8 cellular contexts compared by ENCODE assay signal in the genomic region with DNA sequence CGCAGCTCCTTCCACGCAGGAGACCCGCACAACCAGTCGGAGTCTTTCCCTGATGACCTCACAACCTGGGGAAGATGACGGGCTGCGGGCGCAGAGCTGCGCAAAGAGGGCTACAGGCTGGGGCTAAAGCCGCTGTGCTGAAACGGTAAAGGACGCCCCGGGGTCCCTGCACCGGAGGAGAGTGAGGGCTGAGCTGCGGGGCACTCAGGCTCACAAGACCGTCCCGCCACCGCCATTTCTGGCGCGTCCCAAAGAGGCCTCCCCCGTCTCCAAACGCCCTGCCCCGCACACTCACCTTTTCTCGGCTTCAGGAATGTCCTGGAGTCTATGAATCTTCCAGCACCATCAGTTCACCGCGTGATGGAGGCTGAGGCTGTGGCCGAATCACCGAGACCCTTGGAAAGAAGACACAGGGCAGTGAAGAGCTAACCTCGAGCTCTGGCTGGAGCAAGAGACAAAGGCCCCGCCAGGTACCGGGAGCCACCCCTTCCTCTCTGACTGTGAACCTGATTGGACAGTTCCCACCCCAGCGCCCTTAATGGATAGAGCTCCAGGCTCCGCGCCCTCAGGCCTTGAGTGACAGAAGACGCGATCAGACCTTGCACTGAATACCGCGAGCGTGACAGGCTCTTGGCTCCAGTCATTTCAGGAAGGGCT. TPM values are rescaled to one million over a fixed set of nuclear protein-coding genes. Genes with fewer than 3 reads are reported as not detected.
A peak's percentile ranks its signal among the peaks of the same experiment; 100 is the strongest.
DNase-seq lines count a peak whose midpoint lies in the region; ATAC-seq and TF ChIP-seq lines count a peak whose summit lies in the region.

No MANE protein-coding gene starts in this region.

- H3F3A ChIP-seq in GM23338 (replicated peaks; ENCODE audit: low read depth) = no peaks in the 10 kb centered on the region

- peak overlapping the region; percentile 88 for H2AFZ ChIP-seq in GM23338

- H3K27me3 ChIP-seq in GM23338 (ENCODE audit: insufficient read depth) = no peaks in the 10 kb centered on the region

- H3K36me3 Mint-ChIP-seq in GM23338 (ENCODE audit: low read depth) (peaks cover 44% of the 10 kb centered on the region), T-cell (peaks cover 3% of the 10 kb centered on the region)
- H3K36me3 Mint-ChIP-seq in naive thymus-derived CD8-positive, alpha-beta T cell = peaks cover 10 to 17% (median 16%) of the 10 kb centered on the region in 3 donors

- H4K20me1 ChIP-seq in GM23338 (replicated peaks; ENCODE audit: insufficient read depth) = 0 out of 2 replicates have a peak, but pooled peaks cover 9% of the 10 kb centered on the region

- peaks cover 8% of the 10 kb centered on the region for H3K27me3 Mint-ChIP-seq in GM23338 (ENCODE audit: insufficient read depth, low read depth, poor library complexity)
- H3K27me3 Mint-ChIP-seq in T-cell = peaks cover 4 to 10% of the 10 kb centered on the region in 2 donors
- peaks cover 2 to 15% (median 8%) of the 10 kb centered on the region in 5 donors for H3K27me3 Mint-ChIP-seq in naive thymus-derived CD8-positive, alpha-beta T cell

- peaks cover 51% of the 10 kb centered on the region for H3K79me2 ChIP-seq in GM23338 (replicated peaks; ENCODE audit: insufficient read depth)

- 0 out of 2 replicates have a peak, but pooled peaks cover under 1% of the 10 kb centered on the region for H3K36me3 ChIP-seq in GM23338 (ENCODE audit: insufficient read depth)

- no peaks in the 10 kb centered on the region; the same call in 1 of the 2 replicates for H3K4me1 ChIP-seq in GM23338 (ENCODE audit: insufficient read depth)

- H3K4me3 ChIP-seq in GM23338 = peak overlapping the region; percentile 89

- CTCF ChIA-PET in T-cell (lab: Charles Lee) = interaction anchor here in 1 of 2 donors (0.6 kb wide), 1 partner anchor 165 kb away, joined by 4 read pairs; no protein-coding TSS in a partner anchor

- no peak for TF ChIP-seq CTCF in 22Rv1 (IDR thresholded peaks at IDR 0.05)
- TF ChIP-seq CTCF in GM23338 (conservative IDR thresholded peaks at IDR 0.05; ENCODE audit: low read depth in 2 of 2) = no peak

- H3K4me2 ChIP-seq in GM23338 = peak overlapping the region; percentile 83

- peaks cover 43% of the 10 kb centered on the region for H3K9me3 Mint-ChIP-seq in GM23338
- H3K9me3 Mint-ChIP-seq in T-cell = peaks cover 4 to 12% (median 9%) of the 10 kb centered on the region in 3 donors
- H3K9me3 Mint-ChIP-seq in naive thymus-derived CD8-positive, alpha-beta T cell = peaks cover 0 to 43% (median 14%) of the 10 kb centered on the region in 9 donors

- POLR2A ChIA-PET in T-cell (lab: Charles Lee) = interaction anchor here (0.6 kb wide), 2 partner anchors 97 to 1780 kb away, joined by 3 to 4 read pairs; no protein-coding TSS in a partner anchor
- POLR2A ChIA-PET in naive thymus-derived CD8-positive, alpha-beta T cell (lab: Charles Lee) = no interaction called here

- ATAC-seq in GM23338 (peak; percentile 98), T-cell (replicated peaks in 1 of 4) (peak; percentile 71 to 96 (median 82))
- ATAC-seq in naive thymus-derived CD8-positive, alpha-beta T cell = peak; percentile 78 to 96

- DNase-seq in GM23338 (ENCODE audit: low spot score) (peak; percentile 98), T-cell (peak in 21 of 34 experiments; percentile 6 to 53 (median 29)), ecto neural progenitor cell (ENCODE audit: low spot score) (peak; percentile 86), SW480 (ENCODE audit: low spot score) (no peak), SIG-M5 treated with dmso at 0.1 percent for 504 hours (lab: John Stamatoyannopoulos, UW; ENCODE audit: unreplicated experiment) (no peak), DMS153 treated with DMSO at 0.1 percent for 48 hours (lab: John Stamatoyannopoulos, UW; ENCODE audit: unreplicated experiment) (no peak)
- peak in 5 of 10 donors; percentile 16 to 32 (median 27) for DNase-seq in naive thymus-derived CD8-positive, alpha-beta T cell

- H3K27ac ChIP-seq in 22Rv1 = peak overlapping the region; percentile 40
- peak overlapping the region; percentile 82 for H3K27ac ChIP-seq in GM23338 (ENCODE audit: low read depth)

- H3K27ac Mint-ChIP-seq in GM23338 (peak overlapping the region; percentile 99), T-cell (no peak overlapping the region)
- peak overlapping the region in 5 of 10 donors; percentile 15 to 84 (median 71) for H3K27ac Mint-ChIP-seq in naive thymus-derived CD8-positive, alpha-beta T cell

- H3K4me3 Mint-ChIP-seq in GM23338 = peak overlapping the region; percentile 99
- H3K4me3 Mint-ChIP-seq in T-cell = peak overlapping the region; percentile 68 to 83 (median 81)
- peak overlapping the region; percentile 56 to 88 (median 85) for H3K4me3 Mint-ChIP-seq in naive thymus-derived CD8-positive, alpha-beta T cell

- H3K4me1 Mint-ChIP-seq in GM23338 (no peaks in the 10 kb centered on the region), T-cell (peaks cover 0 to 6% (median 2%) of the 10 kb centered on the region in 3 donors)
- H3K4me1 Mint-ChIP-seq in naive thymus-derived CD8-positive, alpha-beta T cell = peaks cover 5 to 7% (median 6%) of the 10 kb centered on the region in 4 donors

- no peaks in the 10 kb centered on the region for H3K9me2 ChIP-seq in GM23338 (ENCODE audit: insufficient read depth)

TF ChIP-seq in GM23338, 12 proteins besides CTCF, POLR2A, EP300 and RAD21:
- TF ChIP-seq ZNF331 (CRISPR knock-in tag; IDR thresholded peaks at IDR 0.05; ENCODE audit: low read depth) (no peak), POLR2AphosphoS5 (IDR thresholded peaks at IDR 0.05; ENCODE audit: low read depth) (peak; percentile 96), EZH2 (IDR thresholded peaks at IDR 0.05; ENCODE audit: low read depth, unreplicated experiment) (no peak), CREB1 (CRISPR knock-in tag; IDR thresholded peaks at IDR 0.05; ENCODE audit: low read depth) (0 out of 2 replicates have a peak, but pooled peaks have one; percentile 21)

RNA-seq across cellular contexts. Expression of a gene that starts 41.8 kb away (rescaled TPM):
- 18.9 and 21.2 TPM in 2 replicates for total RNA-seq in GM23338 (2014; rRNA removed; shearing (Covaris generic))
- polyA plus RNA-seq in GM23338 (2016; fragmentation: Nextera tagmentation; extraction: Ambion mirVana) = 12.6 and 13.4 TPM in 2 replicates
- 10 to 100 TPM; 14.6 to 26.8 (median 24.3) TPM for total RNA-seq in T-cell
- total RNA-seq in naive thymus-derived CD8-positive, alpha-beta T cell = 10 to 100 TPM; 30.7 to 30.9 TPM
- 10 to 100 TPM; 23.0 to 37.8 (median 34.9) TPM for polyA plus RNA-seq in naive thymus-derived CD8-positive, alpha-beta T cell

Comparison
In these comparisons a context has a peak if more than half of its experiments do, and no peak if none do; other contexts are left out.
1. DNase-seq: peak in GM23338 (single experiment), T-cell (21 of 34) and ecto neural progenitor cell (single experiment); none in SW480 (single experiment), SIG-M5 treated with dmso at 0.1 percent for 504 hours (single experiment) and DMS153 treated with DMSO at 0.1 percent for 48 hours (single experiment).
2. Peak in every context shown above with its lines, with median percentiles within 50 percentile points of each other: ATAC-seq and H3K4me3 Mint-ChIP-seq.